Comparison of ENCODE assay signal across 1 cellular context in the genomic region with DNA sequence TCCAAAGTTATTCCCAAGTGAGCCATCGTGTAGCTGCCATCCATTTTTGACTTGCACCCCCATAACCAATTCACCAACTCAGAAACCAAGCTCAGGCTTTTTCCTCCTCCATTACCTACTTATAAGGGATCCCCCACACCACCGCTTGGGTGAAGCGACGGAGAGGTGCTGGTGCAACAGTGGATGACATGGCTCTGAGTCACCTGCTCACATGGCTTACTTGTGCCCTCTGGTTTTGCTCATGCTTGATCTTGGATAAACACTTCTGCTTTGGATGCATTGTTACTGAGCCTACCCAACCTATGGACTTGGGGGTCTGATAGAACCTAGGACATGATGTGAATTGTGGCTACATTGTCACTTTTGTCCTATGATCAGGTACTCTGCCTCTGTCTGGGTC.
TF ChIP-seq lines count a peak whose summit lies in the region.

No MANE protein-coding gene starts in this region.

TF ChIP-seq in HepG2, 621 proteins besides CTCF, POLR2A, EP300 and RAD21 (continues in another document):
- TF ChIP-seq SAP130 (CRISPR knock-in tag; IDR thresholded peaks at IDR 0.05; ENCODE audit: low read depth) = peak; percentile 40; the same call in 1 of the 2 replicates
- no peak for TF ChIP-seq TBP (CRISPR knock-in tag; IDR thresholded peaks at IDR 0.05)
- TF ChIP-seq CC2D1A (CRISPR knock-in tag; IDR thresholded peaks at IDR 0.05) = no peak
- TF ChIP-seq, protein P1, sequence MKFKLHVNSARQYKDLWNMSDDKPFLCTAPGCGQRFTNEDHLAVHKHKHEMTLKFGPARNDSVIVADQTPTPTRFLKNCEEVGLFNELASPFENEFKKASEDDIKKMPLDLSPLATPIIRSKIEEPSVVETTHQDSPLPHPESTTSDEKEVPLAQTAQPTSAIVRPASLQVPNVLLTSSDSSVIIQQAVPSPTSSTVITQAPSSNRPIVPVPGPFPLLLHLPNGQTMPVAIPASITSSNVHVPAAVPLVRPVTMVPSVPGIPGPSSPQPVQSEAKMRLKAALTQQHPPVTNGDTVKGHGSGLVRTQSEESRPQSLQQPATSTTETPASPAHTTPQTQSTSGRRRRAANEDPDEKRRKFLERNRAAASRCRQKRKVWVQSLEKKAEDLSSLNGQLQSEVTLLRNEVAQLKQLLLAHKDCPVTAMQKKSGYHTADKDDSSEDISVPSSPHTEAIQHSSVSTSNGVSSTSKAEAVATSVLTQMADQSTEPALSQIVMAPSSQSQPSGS (CRISPR knock-in tag; IDR thresholded peaks at IDR 0.05) = no peak
- TF ChIP-seq IRF2 (CRISPR knock-in tag; IDR thresholded peaks at IDR 0.05) = no peak
- TF ChIP-seq HMG20A (CRISPR knock-in tag; IDR thresholded peaks at IDR 0.05; ENCODE audit: borderline replicate concordance) = peak; percentile 45; the same call in 1 of the 2 replicates
- TF ChIP-seq, protein P2, sequence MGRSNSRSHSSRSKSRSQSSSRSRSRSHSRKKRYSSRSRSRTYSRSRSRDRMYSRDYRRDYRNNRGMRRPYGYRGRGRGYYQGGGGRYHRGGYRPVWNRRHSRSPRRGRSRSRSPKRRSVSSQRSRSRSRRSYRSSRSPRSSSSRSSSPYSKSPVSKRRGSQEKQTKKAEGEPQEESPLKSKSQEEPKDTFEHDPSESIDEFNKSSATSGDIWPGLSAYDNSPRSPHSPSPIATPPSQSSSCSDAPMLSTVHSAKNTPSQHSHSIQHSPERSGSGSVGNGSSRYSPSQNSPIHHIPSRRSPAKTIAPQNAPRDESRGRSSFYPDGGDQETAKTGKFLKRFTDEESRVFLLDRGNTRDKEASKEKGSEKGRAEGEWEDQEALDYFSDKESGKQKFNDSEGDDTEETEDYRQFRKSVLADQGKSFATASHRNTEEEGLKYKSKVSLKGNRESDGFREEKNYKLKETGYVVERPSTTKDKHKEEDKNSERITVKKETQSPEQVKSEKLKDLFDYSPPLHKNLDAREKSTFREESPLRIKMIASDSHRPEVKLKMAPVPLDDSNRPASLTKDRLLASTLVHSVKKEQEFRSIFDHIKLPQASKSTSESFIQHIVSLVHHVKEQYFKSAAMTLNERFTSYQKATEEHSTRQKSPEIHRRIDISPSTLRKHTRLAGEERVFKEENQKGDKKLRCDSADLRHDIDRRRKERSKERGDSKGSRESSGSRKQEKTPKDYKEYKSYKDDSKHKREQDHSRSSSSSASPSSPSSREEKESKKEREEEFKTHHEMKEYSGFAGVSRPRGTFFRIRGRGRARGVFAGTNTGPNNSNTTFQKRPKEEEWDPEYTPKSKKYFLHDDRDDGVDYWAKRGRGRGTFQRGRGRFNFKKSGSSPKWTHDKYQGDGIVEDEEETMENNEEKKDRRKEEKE (IDR thresholded peaks at IDR 0.05) = no peak
- TF ChIP-seq, protein P3, sequence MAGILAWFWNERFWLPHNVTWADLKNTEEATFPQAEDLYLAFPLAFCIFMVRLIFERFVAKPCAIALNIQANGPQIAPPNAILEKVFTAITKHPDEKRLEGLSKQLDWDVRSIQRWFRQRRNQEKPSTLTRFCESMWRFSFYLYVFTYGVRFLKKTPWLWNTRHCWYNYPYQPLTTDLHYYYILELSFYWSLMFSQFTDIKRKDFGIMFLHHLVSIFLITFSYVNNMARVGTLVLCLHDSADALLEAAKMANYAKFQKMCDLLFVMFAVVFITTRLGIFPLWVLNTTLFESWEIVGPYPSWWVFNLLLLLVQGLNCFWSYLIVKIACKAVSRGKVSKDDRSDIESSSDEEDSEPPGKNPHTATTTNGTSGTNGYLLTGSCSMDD (CRISPR knock-in tag; IDR thresholded peaks at IDR 0.05) = no peak
- no peak for TF ChIP-seq RBFOX2 (IDR thresholded peaks at IDR 0.05; ENCODE audit: low read depth, low read length)
- TF ChIP-seq, protein P4, sequence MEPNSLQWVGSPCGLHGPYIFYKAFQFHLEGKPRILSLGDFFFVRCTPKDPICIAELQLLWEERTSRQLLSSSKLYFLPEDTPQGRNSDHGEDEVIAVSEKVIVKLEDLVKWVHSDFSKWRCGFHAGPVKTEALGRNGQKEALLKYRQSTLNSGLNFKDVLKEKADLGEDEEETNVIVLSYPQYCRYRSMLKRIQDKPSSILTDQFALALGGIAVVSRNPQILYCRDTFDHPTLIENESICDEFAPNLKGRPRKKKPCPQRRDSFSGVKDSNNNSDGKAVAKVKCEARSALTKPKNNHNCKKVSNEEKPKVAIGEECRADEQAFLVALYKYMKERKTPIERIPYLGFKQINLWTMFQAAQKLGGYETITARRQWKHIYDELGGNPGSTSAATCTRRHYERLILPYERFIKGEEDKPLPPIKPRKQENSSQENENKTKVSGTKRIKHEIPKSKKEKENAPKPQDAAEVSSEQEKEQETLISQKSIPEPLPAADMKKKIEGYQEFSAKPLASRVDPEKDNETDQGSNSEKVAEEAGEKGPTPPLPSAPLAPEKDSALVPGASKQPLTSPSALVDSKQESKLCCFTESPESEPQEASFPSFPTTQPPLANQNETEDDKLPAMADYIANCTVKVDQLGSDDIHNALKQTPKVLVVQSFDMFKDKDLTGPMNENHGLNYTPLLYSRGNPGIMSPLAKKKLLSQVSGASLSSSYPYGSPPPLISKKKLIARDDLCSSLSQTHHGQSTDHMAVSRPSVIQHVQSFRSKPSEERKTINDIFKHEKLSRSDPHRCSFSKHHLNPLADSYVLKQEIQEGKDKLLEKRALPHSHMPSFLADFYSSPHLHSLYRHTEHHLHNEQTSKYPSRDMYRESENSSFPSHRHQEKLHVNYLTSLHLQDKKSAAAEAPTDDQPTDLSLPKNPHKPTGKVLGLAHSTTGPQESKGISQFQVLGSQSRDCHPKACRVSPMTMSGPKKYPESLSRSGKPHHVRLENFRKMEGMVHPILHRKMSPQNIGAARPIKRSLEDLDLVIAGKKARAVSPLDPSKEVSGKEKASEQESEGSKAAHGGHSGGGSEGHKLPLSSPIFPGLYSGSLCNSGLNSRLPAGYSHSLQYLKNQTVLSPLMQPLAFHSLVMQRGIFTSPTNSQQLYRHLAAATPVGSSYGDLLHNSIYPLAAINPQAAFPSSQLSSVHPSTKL (CRISPR knock-in tag; IDR thresholded peaks at IDR 0.05) = peak; percentile 24; the same call in 1 of the 2 replicates
- TF ChIP-seq ZNF775 (CRISPR knock-in tag; IDR thresholded peaks at IDR 0.05; ENCODE audit: borderline replicate concordance) = no peak
- TF ChIP-seq, protein P5, sequence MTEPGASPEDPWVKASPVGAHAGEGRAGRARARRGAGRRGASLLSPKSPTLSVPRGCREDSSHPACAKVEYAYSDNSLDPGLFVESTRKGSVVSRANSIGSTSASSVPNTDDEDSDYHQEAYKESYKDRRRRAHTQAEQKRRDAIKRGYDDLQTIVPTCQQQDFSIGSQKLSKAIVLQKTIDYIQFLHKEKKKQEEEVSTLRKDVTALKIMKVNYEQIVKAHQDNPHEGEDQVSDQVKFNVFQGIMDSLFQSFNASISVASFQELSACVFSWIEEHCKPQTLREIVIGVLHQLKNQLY (CRISPR knock-in tag; IDR thresholded peaks at IDR 0.05) = 0 out of 2 replicates have a peak, but pooled peaks have one; percentile 30
- TF ChIP-seq, protein P6, sequence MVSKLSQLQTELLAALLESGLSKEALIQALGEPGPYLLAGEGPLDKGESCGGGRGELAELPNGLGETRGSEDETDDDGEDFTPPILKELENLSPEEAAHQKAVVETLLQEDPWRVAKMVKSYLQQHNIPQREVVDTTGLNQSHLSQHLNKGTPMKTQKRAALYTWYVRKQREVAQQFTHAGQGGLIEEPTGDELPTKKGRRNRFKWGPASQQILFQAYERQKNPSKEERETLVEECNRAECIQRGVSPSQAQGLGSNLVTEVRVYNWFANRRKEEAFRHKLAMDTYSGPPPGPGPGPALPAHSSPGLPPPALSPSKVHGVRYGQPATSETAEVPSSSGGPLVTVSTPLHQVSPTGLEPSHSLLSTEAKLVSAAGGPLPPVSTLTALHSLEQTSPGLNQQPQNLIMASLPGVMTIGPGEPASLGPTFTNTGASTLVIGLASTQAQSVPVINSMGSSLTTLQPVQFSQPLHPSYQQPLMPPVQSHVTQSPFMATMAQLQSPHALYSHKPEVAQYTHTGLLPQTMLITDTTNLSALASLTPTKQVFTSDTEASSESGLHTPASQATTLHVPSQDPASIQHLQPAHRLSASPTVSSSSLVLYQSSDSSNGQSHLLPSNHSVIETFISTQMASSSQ (IDR thresholded peaks at IDR 0.05; ENCODE audit: low read depth) = no peak
- TF ChIP-seq, protein P6 (CRISPR knock-in tag; IDR thresholded peaks at IDR 0.05; ENCODE audit: borderline replicate concordance) = no peak
- peak; percentile 61 for TF ChIP-seq BHLHE40 (IDR thresholded peaks at IDR 0.05; ENCODE audit: low read length)
- TF ChIP-seq FOSL2 (CRISPR knock-in tag; IDR thresholded peaks at IDR 0.05) = peak; percentile 96
- TF ChIP-seq ZSCAN22 (CRISPR knock-in tag; IDR thresholded peaks at IDR 0.05) = no peak
- no peak for TF ChIP-seq ZFP90 (CRISPR knock-in tag; IDR thresholded peaks at IDR 0.05; ENCODE audit: borderline replicate concordance)
- TF ChIP-seq, protein P7, sequence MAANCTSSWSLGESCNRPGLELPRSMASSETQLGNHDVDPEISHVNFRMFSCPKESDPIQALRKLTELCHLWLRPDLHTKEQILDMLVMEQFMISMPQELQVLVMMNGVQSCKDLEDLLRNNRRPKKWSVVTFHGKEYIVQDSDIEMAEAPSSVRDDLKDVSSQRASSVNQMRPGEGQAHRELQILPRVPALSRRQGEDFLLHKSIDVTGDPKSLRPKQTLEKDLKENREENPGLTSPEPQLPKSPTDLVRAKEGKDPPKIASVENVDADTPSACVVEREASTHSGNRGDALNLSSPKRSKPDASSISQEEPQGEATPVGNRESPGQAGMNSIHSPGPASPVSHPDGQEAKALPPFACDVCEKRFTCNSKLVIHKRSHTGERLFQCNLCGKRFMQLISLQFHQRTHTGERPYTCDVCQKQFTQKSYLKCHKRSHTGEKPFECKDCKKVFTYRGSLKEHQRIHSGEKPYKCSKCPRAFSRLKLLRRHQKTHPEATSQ (CRISPR knock-in tag; IDR thresholded peaks at IDR 0.05; ENCODE audit: borderline replicate concordance) = no peak
- no peak for TF ChIP-seq DR1 (CRISPR knock-in tag; IDR thresholded peaks at IDR 0.05)
- no peak for TF ChIP-seq ETV6 (CRISPR knock-in tag; conservative IDR thresholded peaks at IDR 0.05)
- no peak for TF ChIP-seq BORCS8-MEF2B (CRISPR knock-in tag; IDR thresholded peaks at IDR 0.05)
- TF ChIP-seq, protein P8, sequence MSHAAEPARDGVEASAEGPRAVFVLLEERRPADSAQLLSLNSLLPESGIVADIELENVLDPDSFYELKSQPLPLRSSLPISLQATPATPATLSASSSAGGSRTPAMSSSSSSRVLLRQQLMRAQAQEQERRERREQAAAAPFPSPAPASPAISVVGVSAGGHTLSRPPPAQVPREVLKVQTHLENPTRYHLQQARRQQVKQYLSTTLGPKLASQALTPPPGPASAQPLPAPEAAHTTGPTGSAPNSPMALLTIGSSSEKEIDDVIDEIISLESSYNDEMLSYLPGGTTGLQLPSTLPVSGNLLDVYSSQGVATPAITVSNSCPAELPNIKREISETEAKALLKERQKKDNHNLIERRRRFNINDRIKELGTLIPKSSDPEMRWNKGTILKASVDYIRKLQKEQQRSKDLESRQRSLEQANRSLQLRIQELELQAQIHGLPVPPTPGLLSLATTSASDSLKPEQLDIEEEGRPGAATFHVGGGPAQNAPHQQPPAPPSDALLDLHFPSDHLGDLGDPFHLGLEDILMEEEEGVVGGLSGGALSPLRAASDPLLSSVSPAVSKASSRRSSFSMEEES (CRISPR knock-in tag; IDR thresholded peaks at IDR 0.05) = peak; percentile 75
- TF ChIP-seq ZSCAN12 (CRISPR knock-in tag; IDR thresholded peaks at IDR 0.05) = no peak
- TF ChIP-seq KAT7 (CRISPR knock-in tag; IDR thresholded peaks at IDR 0.05; ENCODE audit: borderline replicate concordance) = no peak
- TF ChIP-seq TOPORS (CRISPR knock-in tag; IDR thresholded peaks at IDR 0.05) = no peak
- TF ChIP-seq LCORL (IDR thresholded peaks at IDR 0.05) = no peak
- no peak for TF ChIP-seq LCORL (CRISPR knock-in tag; IDR thresholded peaks at IDR 0.05)
- TF ChIP-seq, protein P9, sequence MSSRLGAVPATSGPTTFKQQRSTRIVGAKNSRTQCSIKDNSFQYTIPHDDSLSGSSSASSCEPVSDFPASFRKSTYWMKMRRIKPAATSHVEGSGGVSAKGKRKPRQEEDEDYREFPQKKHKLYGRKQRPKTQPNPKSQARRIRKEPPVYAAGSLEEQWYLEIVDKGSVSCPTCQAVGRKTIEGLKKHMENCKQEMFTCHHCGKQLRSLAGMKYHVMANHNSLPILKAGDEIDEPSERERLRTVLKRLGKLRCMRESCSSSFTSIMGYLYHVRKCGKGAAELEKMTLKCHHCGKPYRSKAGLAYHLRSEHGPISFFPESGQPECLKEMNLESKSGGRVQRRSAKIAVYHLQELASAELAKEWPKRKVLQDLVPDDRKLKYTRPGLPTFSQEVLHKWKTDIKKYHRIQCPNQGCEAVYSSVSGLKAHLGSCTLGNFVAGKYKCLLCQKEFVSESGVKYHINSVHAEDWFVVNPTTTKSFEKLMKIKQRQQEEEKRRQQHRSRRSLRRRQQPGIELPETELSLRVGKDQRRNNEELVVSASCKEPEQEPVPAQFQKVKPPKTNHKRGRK (CRISPR knock-in tag; IDR thresholded peaks at IDR 0.05) = no peak
- TF ChIP-seq SUZ12 (IDR thresholded peaks at IDR 0.05; ENCODE audit: low read depth, low read length) = no peak
- TF ChIP-seq ZNF230 (CRISPR knock-in tag; IDR thresholded peaks at IDR 0.05) = no peak
- no peak for TF ChIP-seq ZEB1 (IDR thresholded peaks at IDR 0.05; ENCODE audit: insufficient replicate concordance, low read depth)
- TF ChIP-seq, protein P10, sequence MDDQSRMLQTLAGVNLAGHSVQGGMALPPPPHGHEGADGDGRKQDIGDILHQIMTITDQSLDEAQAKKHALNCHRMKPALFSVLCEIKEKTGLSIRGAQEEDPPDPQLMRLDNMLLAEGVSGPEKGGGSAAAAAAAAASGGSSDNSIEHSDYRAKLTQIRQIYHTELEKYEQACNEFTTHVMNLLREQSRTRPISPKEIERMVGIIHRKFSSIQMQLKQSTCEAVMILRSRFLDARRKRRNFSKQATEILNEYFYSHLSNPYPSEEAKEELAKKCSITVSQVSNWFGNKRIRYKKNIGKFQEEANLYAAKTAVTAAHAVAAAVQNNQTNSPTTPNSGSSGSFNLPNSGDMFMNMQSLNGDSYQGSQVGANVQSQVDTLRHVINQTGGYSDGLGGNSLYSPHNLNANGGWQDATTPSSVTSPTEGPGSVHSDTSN (CRISPR knock-in tag; IDR thresholded peaks at IDR 0.05; ENCODE audit: borderline replicate concordance) = no peak
